In the genomic region with DNA sequence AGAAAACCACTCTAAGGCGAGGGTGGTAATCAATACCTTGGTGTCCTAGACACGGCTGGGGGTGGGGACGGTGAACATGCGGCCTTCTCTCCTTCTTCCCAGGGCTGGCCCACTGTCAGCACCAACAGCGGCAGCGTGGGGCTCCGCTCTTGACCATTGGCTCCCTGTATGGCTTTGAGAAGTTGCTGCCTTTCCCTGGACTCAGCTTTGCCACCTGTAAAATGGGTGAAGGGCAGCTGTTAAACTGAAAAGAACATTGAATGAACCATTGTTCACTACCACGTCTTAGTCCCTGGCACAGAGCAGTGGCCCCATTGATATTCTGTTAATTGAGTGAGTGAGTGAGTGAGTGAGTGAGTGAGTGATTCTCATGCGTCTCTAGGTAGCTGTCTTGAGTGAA, we compare ENCODE assay signal across 18 cellular contexts.
"Had no signal": no experiment of that assay in that cellular context is flagged by ENCODE, and none has a peak within 500 bp of the region (broad histone marks: within the 10 kb centered on the region; RNA-seq: fewer than 3 reads in every experiment).

No MANE protein-coding gene starts in this region.

- H3K27me3 Mint-ChIP-seq: naive B cell; stimulated activated naive B cell treated with anti-CD40 and anti-IgM and Interleukin-4, amounts not matched to agents 10 μg/mL and 1 μg/mL and 100 μg/mL, for 72 hours; T-cell had no signal

- FAIRE-seq: colon, frontal cortex had no signal

- DNase-seq: activated CD4-positive, CD25-positive, alpha-beta regulatory T cell treated with anti-CD3 and anti-CD28 coated beads, Interleukin-2, amount 50 U/mL, for 72 hours; activated naive CD4-positive, alpha-beta T cell treated with Interleukin-2 at 50 U/mL for 16 hours; activated T-cell treated with anti-CD3 and anti-CD28 coated beads for 4 hours; aorta; effector CD8-positive, alpha-beta T cell; heart left ventricle; left cardiac atrium; naive B cell; retina; stimulated activated CD4-positive, alpha-beta T cell treated with anti-CD3 and anti-CD28 coated beads, Interleukin-2, amount 100 ng/mL, for 48 hours; stimulated activated naive B cell treated with anti-CD40 and anti-IgM and Interleukin-4, amounts not matched to agents 10 μg/mL and 1 μg/mL and 100 μg/mL, for 72 hours; T-cell; T-helper 9 cell; tibial artery had no signal

- H3K27ac ChIP-seq: epithelial cell of prostate, parathyroid adenoma, tibial artery had no signal

- H3K36me3 Mint-ChIP-seq: naive B cell had no signal

- H3K4me1 Mint-ChIP-seq: T-cell had no signal

- ATAC-seq: heart left ventricle, left cardiac atrium, T-cell had no signal

- H3K9me3 Mint-ChIP-seq: naive B cell; stimulated activated naive B cell treated with anti-CD40 and anti-IgM and Interleukin-4, amounts not matched to agents 10 μg/mL and 1 μg/mL and 100 μg/mL, for 72 hours; T-cell had no signal

- H3K4me3 Mint-ChIP-seq: naive B cell; stimulated activated naive B cell treated with anti-CD40 and anti-IgM and Interleukin-4, amounts not matched to agents 10 μg/mL and 1 μg/mL and 100 μg/mL, for 72 hours; T-cell had no signal

- H3K27ac Mint-ChIP-seq: stimulated activated naive B cell treated with anti-CD40 and anti-IgM and Interleukin-4, amounts not matched to agents 10 μg/mL and 1 μg/mL and 100 μg/mL, for 72 hours; T-cell had no signal
